In the genomic region with DNA sequence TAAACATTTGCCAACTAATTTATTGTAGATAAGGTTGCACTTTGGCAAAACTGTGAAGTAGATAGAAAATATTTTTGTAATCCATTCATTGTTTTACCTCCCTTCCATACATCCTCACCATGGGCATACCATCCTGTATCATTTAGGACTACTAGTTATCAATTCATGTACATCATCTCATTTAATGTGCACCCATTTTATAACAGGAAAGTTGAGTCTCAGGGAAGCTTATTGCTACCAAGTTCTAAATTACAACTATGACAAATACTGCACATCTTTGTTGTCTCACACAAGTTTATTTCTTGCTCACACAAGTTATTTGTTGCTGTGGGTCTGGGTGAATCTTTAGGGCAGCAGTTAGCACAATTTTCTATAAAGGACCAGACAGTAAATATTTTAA, we compare ENCODE assay signal across 30 cellular contexts.
"Had no signal": no experiment of that assay in that cellular context is flagged by ENCODE, and none has a peak within 500 bp of the region (broad histone marks: within the 10 kb centered on the region; RNA-seq: fewer than 3 reads in every experiment).

No MANE protein-coding gene starts in this region.

- H3K27ac ChIP-seq: neutrophil, pancreas, psoas muscle, skin epidermis, spleen, suprapubic skin, testis, tibial artery, transverse colon, upper lobe of right lung, uterus had no signal

- H3K4me2 ChIP-seq: smooth muscle cell had no signal

- FAIRE-seq: pancreas had no signal

- H3K27ac Mint-ChIP-seq: naive B cell; naive thymus-derived CD8-positive, alpha-beta T cell; natural killer cell treated with Interleukin-12 subunit alpha and Interleukin-12 subunit beta and Interleukin-15 and Interleukin-18, amount 100 ng/mL, for 72 hours; nephron progenitor cell; stimulated activated memory B cell treated with anti-CD40 and anti-IgM and Interleukin-4, amounts not matched to agents 10 μg/mL and 1 μg/mL and 100 μg/mL, for 72 hours; stimulated activated naive CD8-positive, alpha-beta T cell treated with anti-CD3 and anti-CD28 coated beads, Interleukin-15, amount 100 ng/mL, for 72 hours; type B pancreatic cell had no signal

- H3K36me3 ChIP-seq: neutrophil, pancreas, spleen, suprapubic skin, tibial artery, transverse colon, upper lobe of right lung, uterus had no signal

- H3K9me3 Mint-ChIP-seq: nephron progenitor cell; stimulated activated naive CD8-positive, alpha-beta T cell treated with anti-CD3 and anti-CD28 coated beads, Interleukin-15, amount 100 ng/mL, for 72 hours had no signal

- H3K27me3 Mint-ChIP-seq: naive B cell; natural killer cell treated with Interleukin-12 subunit alpha and Interleukin-12 subunit beta and Interleukin-15 and Interleukin-18, amount 100 ng/mL, for 72 hours; stimulated activated memory B cell treated with anti-CD40 and anti-IgM and Interleukin-4, amounts not matched to agents 10 μg/mL and 1 μg/mL and 100 μg/mL, for 72 hours; stimulated activated naive CD8-positive, alpha-beta T cell treated with anti-CD3 and anti-CD28 coated beads, Interleukin-15, amount 100 ng/mL, for 72 hours; type B pancreatic cell had no signal

- H3K4me1 Mint-ChIP-seq: naive B cell; naive thymus-derived CD8-positive, alpha-beta T cell; stimulated activated memory B cell treated with anti-CD40 and anti-IgM and Interleukin-4, amounts not matched to agents 10 μg/mL and 1 μg/mL and 100 μg/mL, for 72 hours; stimulated activated naive CD8-positive, alpha-beta T cell treated with anti-CD3 and anti-CD28 coated beads, Interleukin-15, amount 100 ng/mL, for 72 hours had no signal

- H3K9me3 ChIP-seq: neutrophil, pancreas, psoas muscle, suprapubic skin, testis, tibial artery, transverse colon, upper lobe of right lung, uterus had no signal

- H3K27me3 ChIP-seq: neutrophil, pancreas, spleen, suprapubic skin, testis, tibial artery, transverse colon, upper lobe of right lung, uterus had no signal

- H3K4me3 Mint-ChIP-seq: naive B cell; naive thymus-derived CD8-positive, alpha-beta T cell; natural killer cell treated with Interleukin-12 subunit alpha and Interleukin-12 subunit beta and Interleukin-15 and Interleukin-18, amount 100 ng/mL, for 72 hours; nephron progenitor cell; stimulated activated memory B cell treated with anti-CD40 and anti-IgM and Interleukin-4, amounts not matched to agents 10 μg/mL and 1 μg/mL and 100 μg/mL, for 72 hours; stimulated activated naive CD8-positive, alpha-beta T cell treated with anti-CD3 and anti-CD28 coated beads, Interleukin-15, amount 100 ng/mL, for 72 hours; type B pancreatic cell had no signal

- H3K4me1 ChIP-seq: pancreas, psoas muscle, spleen, suprapubic skin, testis, upper lobe of right lung, uterus had no signal

- ATAC-seq: naive thymus-derived CD8-positive, alpha-beta T cell; natural killer cell treated with Interleukin-12 subunit alpha and Interleukin-12 subunit beta and Interleukin-15 and Interleukin-18, amount 100 ng/mL, for 72 hours; pancreas; psoas muscle; right cardiac atrium; sciatic nerve; stimulated activated memory B cell treated with anti-CD40 and anti-IgM and Interleukin-4, amounts not matched to agents 10 μg/mL and 1 μg/mL and 100 μg/mL, for 72 hours; stimulated activated naive CD8-positive, alpha-beta T cell treated with anti-CD3 and anti-CD28 coated beads, Interleukin-15, amount 100 ng/mL, for 72 hours; stimulated activated naive CD8-positive, alpha-beta T cell treated with anti-CD3 and anti-CD28 coated beads, Interleukin-15, Interleukin-2, amounts not matched to agents 100 U/mL and 50 U/mL, for 24 hours; upper lobe of right lung had no signal

- H3K36me3 Mint-ChIP-seq: natural killer cell treated with Interleukin-12 subunit alpha and Interleukin-12 subunit beta and Interleukin-15 and Interleukin-18, amount 100 ng/mL, for 72 hours; stimulated activated memory B cell treated with anti-CD40 and anti-IgM and Interleukin-4, amounts not matched to agents 10 μg/mL and 1 μg/mL and 100 μg/mL, for 72 hours; type B pancreatic cell had no signal

- H3K4me3 ChIP-seq: pancreas, psoas muscle, skin epidermis, smooth muscle cell, spleen, suprapubic skin, testis, tibial artery, transverse colon, upper lobe of right lung, uterus had no signal

- DNase-seq: naive B cell; naive thymus-derived CD8-positive, alpha-beta T cell; nephron progenitor cell; nucleus accumbens; pancreas; psoas muscle; right cardiac atrium; spleen; stimulated activated CD4-positive, alpha-beta T cell treated with anti-CD3 and anti-CD28 coated beads, Interleukin-12 subunit alpha, Interleukin-12 subunit beta, amount 100 ng/mL, for 4 hours; stimulated activated CD4-positive, alpha-beta T cell treated with anti-CD3 and anti-CD28 coated beads, Interleukin-1b, Interleukin-23, amount 100 ng/mL, for 48 hours; stimulated activated CD4-positive, alpha-beta T cell treated with anti-CD3 and anti-CD28 coated beads, Interleukin-4, amount 100 ng/mL, for 1 hour; stimulated activated CD4-positive, alpha-beta T cell treated with anti-CD3 and anti-CD28 coated beads, Interleukin-4, amount 100 ng/mL, for 4 hours; stimulated activated CD8-positive, alpha-beta memory T cell treated with anti-CD3 and anti-CD28 coated beads, Interleukin-4, amount 100 ng/mL, for 48 hours; stimulated activated naive CD4-positive, alpha-beta T cell; stimulated activated naive CD8-positive, alpha-beta T cell treated with anti-CD3 and anti-CD28 coated beads, Interleukin-15, amount 100 ng/mL, for 72 hours; stimulated activated naive CD8-positive, alpha-beta T cell treated with anti-CD3 and anti-CD28 coated beads, Interleukin-15, Interleukin-2, amounts not matched to agents 100 U/mL and 50 U/mL, for 24 hours; substantia nigra; testis; tibial artery; transverse colon; upper lobe of right lung; uterus had no signal
